ENCODE assay signal across 32 cellular contexts in genomic region chr20:56634307-56634706, GRCh38. TPM values are rescaled to one million over a fixed set of nuclear protein-coding genes. Genes with fewer than 3 reads are reported as not detected.
DNase-seq lines count a peak whose midpoint lies in the region; ATAC-seq and TF ChIP-seq lines count a peak whose summit lies in the region.
"Had no signal": no experiment of that assay in that cellular context is flagged by ENCODE, and none has a peak within 500 bp of the region (broad histone marks: within the 10 kb centered on the region; RNA-seq: fewer than 3 reads in every experiment).

No MANE protein-coding gene starts in this region.

- H3K4me3 Mint-ChIP-seq in MCF 10A (ENCODE audit: unreplicated experiment), result peak overlapping the region; percentile 90
- H3K4me3 Mint-ChIP-seq in WTC11, result no peak overlapping the region
- H3K4me3 Mint-ChIP-seq: activated CD4-positive, alpha-beta T cell treated with anti-CD3 and anti-CD28 coated beads for 36 hours; activated CD8-positive, alpha-beta T cell treated with anti-CD3 and anti-CD28 coated beads, Interleukin-2, amount 10 ng/mL, durations not matched to agents 7 days and 5 days; activated naive CD4-positive, alpha-beta T cell treated with anti-CD3 and anti-CD28 coated beads, Interleukin-2, amount 50 U/mL, for 24 hours; activated T-helper 17 cell treated with anti-CD3 and anti-CD28 coated beads, Interleukin-2, amount 50 U/mL, for 72 hours had no signal

- POLR2A ChIA-PET in MCF 10A (lab: Yijun Ruan, JAX) (interaction anchor here (0.6 to 3.4 kb wide), 13 partner anchors 12 to 427 kb away, joined by 3 to 16 read pairs (median 3); no protein-coding TSS in a partner anchor), WTC11 (lab: Charles Lee) (no interaction called here)

- H3K27ac ChIP-seq in KOPT-K1 (ENCODE audit: low read depth, low read length, poor library complexity, severe bottlenecking), result peak overlapping the region; percentile 77
- H3K27ac ChIP-seq: cardiac muscle cell, colonic mucosa, GM23248, heart left ventricle, HL-60, SJCRH30 had no signal

- peaks cover 40% of the 10 kb centered on the region for H3K4me1 Mint-ChIP-seq in MCF 10A (ENCODE audit: insufficient read depth, unreplicated experiment)
- peaks cover 70% of the 10 kb centered on the region for H3K4me1 Mint-ChIP-seq in WTC11
- H3K4me1 Mint-ChIP-seq: activated T-helper 17 cell treated with anti-CD3 and anti-CD28 coated beads, Interleukin-2, amount 50 U/mL, for 72 hours had no signal

- H3K27me3 Mint-ChIP-seq in MCF 10A (ENCODE audit: insufficient read depth, unreplicated experiment), result no peaks in the 10 kb centered on the region
- peaks cover 29% of the 10 kb centered on the region for H3K27me3 Mint-ChIP-seq in WTC11 (ENCODE audit: low read depth)

- TF ChIP-seq CTCF in MCF 10A (IDR thresholded peaks at IDR 0.05; ENCODE audit: unreplicated experiment) (no peak), foreskin fibroblast (IDR thresholded peaks at IDR 0.05; ENCODE audit: low read depth, low read length) (no peak), WTC11 (IDR thresholded peaks at IDR 0.05) (no peak)

- intact Hi-C loops in MCF 10A (cut with micrococcal nuclease), result loop anchor here (5.0 to 10.0 kb wide), 3 partner anchors 80 to 410 kb away; no protein-coding TSS in a partner anchor

- H3K27ac Mint-ChIP-seq in MCF 10A (ENCODE audit: low read depth, unreplicated experiment) (peak overlapping the region; percentile 80), WTC11 (no peak overlapping the region)
- H3K27ac Mint-ChIP-seq: activated CD4-positive, alpha-beta T cell treated with anti-CD3 and anti-CD28 coated beads for 36 hours; activated CD8-positive, alpha-beta T cell treated with anti-CD3 and anti-CD28 coated beads, Interleukin-2, amount 10 ng/mL, durations not matched to agents 7 days and 5 days; activated naive CD4-positive, alpha-beta T cell treated with anti-CD3 and anti-CD28 coated beads, Interleukin-2, amount 50 U/mL, for 24 hours; activated T-helper 17 cell treated with anti-CD3 and anti-CD28 coated beads, Interleukin-2, amount 50 U/mL, for 72 hours had no signal

- BruUV-seq in MCF 10A (replicated peaks; lab: Mats Ljungman, UMichigan), result no TSS peak

- H3K36me3 ChIP-seq in KOPT-K1 (ENCODE audit: insufficient read depth, low read length), result peaks cover 62% of the 10 kb centered on the region
- H3K36me3 ChIP-seq: cardiac muscle cell, colonic mucosa, heart left ventricle, SJCRH30, transverse colon had no signal

- no peaks in the 10 kb centered on the region for H3K9me3 ChIP-seq in KOPT-K1 (ENCODE audit: insufficient read depth, low read length, poor library complexity, severe bottlenecking)
- H3K9me3 ChIP-seq: colonic mucosa, heart left ventricle, SJCRH30, transverse colon had no signal

- ATAC-seq in WTC11 (no peak), HG03469 (IDR thresholded peaks at IDR 0.05; ENCODE audit: unreplicated experiment) (no peak), GM19397 (IDR thresholded peaks at IDR 0.05; ENCODE audit: unreplicated experiment) (no peak)
- no peak for ATAC-seq in stimulated activated naive CD8-positive, alpha-beta T cell treated with anti-CD3 and anti-CD28 coated beads, Interleukin-15, Interleukin-2, amounts not matched to agents 100 U/mL and 50 U/mL, for 24 hours
- ATAC-seq: activated CD4-positive, alpha-beta T cell treated with anti-CD3 and anti-CD28 coated beads for 36 hours; activated CD8-positive, alpha-beta T cell treated with anti-CD3 and anti-CD28 coated beads, Interleukin-2, amount 10 ng/mL, durations not matched to agents 7 days and 5 days; activated T-helper 17 cell treated with anti-CD3 and anti-CD28 coated beads, Interleukin-2, amount 50 U/mL, for 72 hours; heart left ventricle; left ventricle myocardium superior; right cardiac atrium had no signal

- H3K9me3 Mint-ChIP-seq in MCF 10A (ENCODE audit: unreplicated experiment) (no peaks in the 10 kb centered on the region), WTC11 (no peaks in the 10 kb centered on the region)
- H3K9me3 Mint-ChIP-seq: activated naive CD4-positive, alpha-beta T cell treated with anti-CD3 and anti-CD28 coated beads, Interleukin-2, amount 50 U/mL, for 24 hours; activated T-helper 17 cell treated with anti-CD3 and anti-CD28 coated beads, Interleukin-2, amount 50 U/mL, for 72 hours had no signal

- CTCF ChIA-PET in MCF 10A (lab: Yijun Ruan, JAX) (interaction anchor here (0.7 to 8.5 kb wide), 7 partner anchors 83 to 1495 kb away, joined by 3 to 121 read pairs (median 6); no protein-coding TSS in a partner anchor), WTC11 (lab: Charles Lee) (interaction anchor here (1.2 to 1.6 kb wide), 3 partner anchors 210 to 427 kb away, joined by 3 to 8 read pairs (median 7); no protein-coding TSS in a partner anchor)

- no peak for DNase-seq in MCF 10A (ENCODE audit: unreplicated experiment)
- no peak for DNase-seq in foreskin fibroblast
- DNase-seq in WTC11 (ENCODE audit: low spot score), result no peak
- DNase-seq in stimulated activated naive CD8-positive, alpha-beta T cell treated with anti-CD3 and anti-CD28 coated beads, Interleukin-15, Interleukin-2, amounts not matched to agents 100 U/mL and 50 U/mL, for 24 hours, result no peak
- DNase-seq: activated CD4-positive, alpha-beta T cell treated with anti-CD3 and anti-CD28 coated beads for 36 hours; activated CD8-positive, alpha-beta T cell treated with anti-CD3 and anti-CD28 coated beads, Interleukin-2, amount 10 ng/mL, durations not matched to agents 7 days and 5 days; amygdala; C1 segment of cervical spinal cord; colonic mucosa; effector CD4-positive, alpha-beta T cell; GDM1; GM23248; heart left ventricle; islet precursor cell; Kasumi-1; left ventricle myocardium superior; NCI-H1048; NCI-H1694; NCI-H446; NCI-H774; right cardiac atrium; SJCRH30; stimulated activated CD4-positive, alpha-beta T cell treated with anti-CD3 and anti-CD28 coated beads, Interleukin-2, amount 100 ng/mL, for 48 hours; SW 1271; transverse colon had no signal

- H3K4me3 ChIP-seq in foreskin fibroblast (ENCODE audit: low read depth in 1 of 2, low read length in 2 of 2), result peak overlapping the region; percentile 22 to 78
- H3K4me3 ChIP-seq: cardiac muscle cell, colonic mucosa, GM23248, heart left ventricle, SJCRH30, transverse colon had no signal

- H3K36me3 Mint-ChIP-seq in MCF 10A (ENCODE audit: insufficient read depth, unreplicated experiment), result peaks cover 51% of the 10 kb centered on the region
- H3K36me3 Mint-ChIP-seq in WTC11, result peaks cover 51% of the 10 kb centered on the region
- H3K36me3 Mint-ChIP-seq: activated naive CD4-positive, alpha-beta T cell treated with anti-CD3 and anti-CD28 coated beads, Interleukin-2, amount 50 U/mL, for 24 hours had no signal

TF ChIP-seq in WTC11, 78 proteins besides CTCF, POLR2A, EP300 and RAD21:
- TF ChIP-seq NFYB (CRISPR knock-in tag; conservative IDR thresholded peaks at IDR 0.05; ENCODE audit: low read depth) (no peak), ELF4 (CRISPR knock-in tag; IDR thresholded peaks at IDR 0.05; ENCODE audit: low read depth) (no peak), NFATC4 (CRISPR knock-in tag; IDR thresholded peaks at IDR 0.05) (no peak), CDX4 (CRISPR knock-in tag; IDR thresholded peaks at IDR 0.05; ENCODE audit: borderline replicate concordance) (no peak), CREM (CRISPR knock-in tag; IDR thresholded peaks at IDR 0.05) (no peak), TCF7 (CRISPR knock-in tag; IDR thresholded peaks at IDR 0.05; ENCODE audit: low read depth) (no peak), E2F5 (CRISPR knock-in tag; IDR thresholded peaks at IDR 0.05) (no peak), ZNF512 (CRISPR knock-in tag; IDR thresholded peaks at IDR 0.05; ENCODE audit: borderline replicate concordance) (no peak)

RNA-seq across cellular contexts. Expression of gene TFAP2C, which starts 5.2 kb away (rescaled TPM):
- 13.2 and 14.9 TPM in 2 replicates for total RNA-seq in MCF 10A (2022)
- total RNA-seq in WTC11 (2021), result 18.4 to 23.7 TPM (median 19.8 TPM) in 3 replicates
- total RNA-seq: activated CD4-positive, alpha-beta T cell treated with anti-CD3 and anti-CD28 coated beads for 36 hours; activated CD8-positive, alpha-beta T cell treated with anti-CD3 and anti-CD28 coated beads, Interleukin-2, amount 10 ng/mL, durations not matched to agents 7 days and 5 days; activated T-helper 17 cell treated with anti-CD3 and anti-CD28 coated beads, Interleukin-2, amount 50 U/mL, for 72 hours; SJCRH30 had no signal
